19 cellular contexts compared by ENCODE assay signal in the genomic region with DNA sequence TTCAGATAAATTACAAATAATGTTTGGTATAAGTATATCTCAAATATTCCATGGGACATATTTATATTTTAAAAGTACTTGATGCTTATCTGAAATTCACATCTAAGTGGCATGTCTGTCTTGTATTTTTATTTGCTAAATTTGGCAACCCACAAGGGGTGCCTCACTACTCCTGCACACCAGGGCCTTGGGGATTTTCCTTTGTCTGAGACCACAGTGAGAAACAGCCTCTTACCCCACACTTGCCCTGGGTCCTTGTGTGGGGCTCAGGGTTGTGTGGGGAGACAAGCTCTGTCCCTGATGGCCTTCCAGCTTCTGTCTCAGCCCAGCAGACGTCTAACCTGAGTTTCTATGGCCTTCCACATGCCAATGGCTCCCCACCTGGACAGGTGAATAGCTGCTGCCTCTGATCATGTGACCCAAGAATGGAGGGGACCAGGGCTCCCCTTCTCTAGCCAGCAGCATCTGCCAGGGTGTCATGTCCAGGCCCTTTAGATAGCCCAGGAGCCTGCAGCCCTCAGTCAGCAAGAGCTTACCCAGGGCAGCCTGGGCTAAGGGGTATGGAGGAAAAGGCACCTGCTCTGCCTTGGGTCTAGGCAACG. TPM values are rescaled to one million over a fixed set of nuclear protein-coding genes. Genes with fewer than 3 reads are reported as not detected.
DNase-seq lines count a peak whose midpoint lies in the region; ATAC-seq, FAIRE-seq and TF ChIP-seq lines count a peak whose summit lies in the region.
"Had no signal": no experiment of that assay in that cellular context is flagged by ENCODE, and none has a peak within 500 bp of the region (broad histone marks: within the 10 kb centered on the region; RNA-seq: fewer than 3 reads in every experiment).

No MANE protein-coding gene starts in this region.

- H3K4me3 ChIP-seq in A549 (no peak overlapping the region), BLaER1 (no peak overlapping the region), mesenchymal stem cell (ENCODE audit: insufficient read depth in 1 of 2, low read depth in 1 of 2, low read length in 2 of 2) (no peak overlapping the region), prostate gland (no peak overlapping the region)
- H3K4me3 ChIP-seq: neural progenitor cell, SJSA1 had no signal

- intact Hi-C loops in prostate gland (cut with DNase I) = loop anchor here (5.0 kb wide), 2 partner anchors 50 to 675 kb away; a partner anchor contains a TSS

- no peak overlapping the region for H2BK5ac ChIP-seq in mesenchymal stem cell (ENCODE audit: low read depth, low read length, poor library complexity, severe bottlenecking)

- peak overlapping the region; percentile 93 to 98 for H3K27ac ChIP-seq in A549
- 0 out of 2 replicates have a peak overlapping the region, but pooled peaks have one; percentile 7 for H3K27ac ChIP-seq in BLaER1
- no peak overlapping the region for H3K27ac ChIP-seq in mesenchymal stem cell (ENCODE audit: low read length, poor library complexity, severe bottlenecking)
- H3K27ac ChIP-seq in prostate gland = no peak overlapping the region
- H3K27ac ChIP-seq: foreskin keratinocyte, neural progenitor cell, SJSA1 had no signal

- peaks cover 24% of the 10 kb centered on the region for H3K4me1 Mint-ChIP-seq in WTC11

- H2BK15ac ChIP-seq in mesenchymal stem cell (ENCODE audit: low read depth, poor library complexity, severe bottlenecking) = no peak overlapping the region

- H2AK5ac ChIP-seq in mesenchymal stem cell (ENCODE audit: low read length, severe bottlenecking) = peak overlapping the region; percentile 28

- H3K9ac ChIP-seq in BLaER1 = no peak overlapping the region; the same call in 1 of the 2 replicates
- no peak overlapping the region for H3K9ac ChIP-seq in mesenchymal stem cell (ENCODE audit: low read length)
- H3K9ac ChIP-seq: neural progenitor cell had no signal

- no peak for ATAC-seq in A549
- no peak for ATAC-seq in WTC11
- ATAC-seq in HG03378 (IDR thresholded peaks at IDR 0.05; ENCODE audit: unreplicated experiment) = no peak
- ATAC-seq: foreskin keratinocyte had no signal

- peak overlapping the region in 1 of 2 experiments; percentile 56 for H3K14ac ChIP-seq in mesenchymal stem cell (ENCODE audit: low read length in 2 of 2)

- TF ChIP-seq CTCF in A549 (IDR thresholded peaks at IDR 0.05) = no peak
- no peak for TF ChIP-seq CTCF in WTC11 (IDR thresholded peaks at IDR 0.05)
- no peak for TF ChIP-seq CTCF in prostate gland (IDR thresholded peaks at IDR 0.05)

- no peaks in the 10 kb centered on the region for H3K36me3 ChIP-seq in BLaER1
- H3K36me3 ChIP-seq in mesenchymal stem cell (ENCODE audit: control insufficient read depth in 1 of 2, insufficient read depth in 2 of 2, low read depth in 1 of 2, low read length in 2 of 2) = no peaks in the 10 kb centered on the region
- no peaks in the 10 kb centered on the region for H3K36me3 ChIP-seq in prostate gland
- H3K36me3 ChIP-seq: neural progenitor cell, SJSA1 had no signal

- no peak overlapping the region for H4K8ac ChIP-seq in mesenchymal stem cell (ENCODE audit: low read length)

- H3K9me3 ChIP-seq in A549 (no peaks in the 10 kb centered on the region), BLaER1 (no peaks in the 10 kb centered on the region), mesenchymal stem cell (ENCODE audit: control insufficient read depth, low read length) (no peaks in the 10 kb centered on the region), prostate gland (no peaks in the 10 kb centered on the region)
- H3K9me3 ChIP-seq: SJSA1 had no signal

- POLR2A ChIA-PET in A549 (lab: Yijun Ruan, JAX) (interaction anchor here (1.9 kb wide), 1 partner anchor 671 kb away, joined by 7 read pairs; a partner anchor contains a TSS), WTC11 (lab: Charles Lee) (interaction anchor here (0.6 kb wide), 1 partner anchor 361 kb away, joined by 7 read pairs; no protein-coding TSS in a partner anchor)

- H3K27me3 ChIP-seq in BLaER1 (peaks cover 4% of the 10 kb centered on the region; the same call in 1 of the 2 replicates), mesenchymal stem cell (ENCODE audit: control insufficient read depth in 1 of 2, insufficient read depth in 1 of 2, low read length in 2 of 2) (no peaks in the 10 kb centered on the region), prostate gland (replicated peaks; ENCODE audit: insufficient read depth) (no peaks in the 10 kb centered on the region)
- H3K27me3 ChIP-seq: foreskin keratinocyte, SJSA1 had no signal

- FAIRE-seq in A549 (lab: Jason Lieb, UNC) = no peak
- FAIRE-seq: bronchial epithelial cell, kidney had no signal

- TF ChIP-seq RAD21 in A549 (conservative IDR thresholded peaks at IDR 0.05 in 1 of 2, IDR thresholded peaks at IDR 0.05 in 1 of 2) = no peak

- in situ Hi-C loops in G401 (cut with HindIII; ENCODE audit: low sequenced_read_pairs) = no loop called here

- no peak for TF ChIP-seq EP300 in A549 (IDR thresholded peaks at IDR 0.05)

- H4K20me1 ChIP-seq in BLaER1 = no peaks in the 10 kb centered on the region

- H3K4me2 ChIP-seq in A549 = peak overlapping the region; percentile 56
- H3K4me2 ChIP-seq in BLaER1 = peak overlapping the region; percentile 72
- no peak overlapping the region for H3K4me2 ChIP-seq in mesenchymal stem cell (ENCODE audit: low read length, poor library complexity, severe bottlenecking)
- H3K4me2 ChIP-seq: neural progenitor cell had no signal

- H3K4me1 ChIP-seq in A549 = peaks cover 74% of the 10 kb centered on the region
- peaks cover 27% of the 10 kb centered on the region for H3K4me1 ChIP-seq in BLaER1
- H3K4me1 ChIP-seq in mesenchymal stem cell (ENCODE audit: control insufficient read depth, insufficient read depth, low read depth, low read length) = peaks cover 20% of the 10 kb centered on the region
- no peaks in the 10 kb centered on the region for H3K4me1 ChIP-seq in prostate gland (replicated peaks)

- no peak overlapping the region for H2AFZ ChIP-seq in mesenchymal stem cell (ENCODE audit: low read depth, low read length)
- H2AFZ ChIP-seq: neural progenitor cell had no signal

- no peak overlapping the region for H3K23ac ChIP-seq in mesenchymal stem cell (ENCODE audit: low read length in 2 of 2)

- H2BK12ac ChIP-seq in mesenchymal stem cell (ENCODE audit: low read length in 2 of 2) = peak overlapping the region in 1 of 2 experiments; percentile 12

- H3K4ac ChIP-seq in mesenchymal stem cell (ENCODE audit: low read depth in 1 of 2, low read length in 2 of 2) = peak overlapping the region in 1 of 2 experiments; percentile 71

- H3K27me3 Mint-ChIP-seq in WTC11 (ENCODE audit: low read depth) = peaks cover 2% of the 10 kb centered on the region

- DNase-seq in A549 (ENCODE audit: low read depth in 1 of 2, low spot score in 1 of 2) (no peak), WTC11 (ENCODE audit: low spot score) (no peak), mesenchymal stem cell (no peak), prostate gland (ENCODE audit: low spot score) (no peak), G401 (ENCODE audit: low spot score) (no peak)
- DNase-seq: AML-193; dermis blood vessel endothelial cell; foreskin keratinocyte; Karpas-422; kidney; NCI-H1092 treated with DMSO at 0.1 percent for 48 hours; NCI-H524 treated with DMSO at 0.1 percent for 48 hours; stimulated activated CD4-positive, alpha-beta T cell treated with anti-CD3 and anti-CD28 coated beads, Interleukin-4, amount 100 ng/mL, for 4 hours had no signal

- H3K18ac ChIP-seq in mesenchymal stem cell (ENCODE audit: low read depth in 1 of 2, low read length in 2 of 2) = no peak overlapping the region

- TF ChIP-seq POLR2A in A549 (IDR thresholded peaks at IDR 0.05; ENCODE audit: low read length) (no peak), prostate gland (IDR thresholded peaks at IDR 0.05) (no peak)

- H3K27ac Mint-ChIP-seq in WTC11 = no peak overlapping the region
- H3K27ac Mint-ChIP-seq: mesothelial cell of epicardium had no signal

- H3K36me3 Mint-ChIP-seq in WTC11 = no peaks in the 10 kb centered on the region
- H3K36me3 Mint-ChIP-seq: mesothelial cell of epicardium, neural progenitor cell had no signal

- no peaks in the 10 kb centered on the region for H3K9me3 Mint-ChIP-seq in WTC11
- H3K9me3 Mint-ChIP-seq: mesothelial cell of epicardium, neural progenitor cell had no signal

- no peaks in the 10 kb centered on the region for H3K79me1 ChIP-seq in mesenchymal stem cell (replicated peaks; ENCODE audit: low read length, poor library complexity, severe bottlenecking)

- no peak overlapping the region for H4K91ac ChIP-seq in mesenchymal stem cell (ENCODE audit: low read length)

- no peak overlapping the region for H3K4me3 Mint-ChIP-seq in WTC11
- H3K4me3 Mint-ChIP-seq: mesothelial cell of epicardium, neural progenitor cell had no signal

- 82% methylated on average over 2 of the region's 2 CpGs for WGBS in A549 (ENCODE audit: missing lambda C conversion rate)
- WGBS in mesenchymal stem cell = 84% methylated on average over 2 of the region's 2 CpGs
- WGBS in prostate gland = 82% methylated on average over 2 of the region's 2 CpGs

- H2BK120ac ChIP-seq in mesenchymal stem cell (ENCODE audit: low read depth, low read length) = no peak overlapping the region

- CTCF ChIA-PET in A549 (lab: Yijun Ruan, JAX) = interaction anchor here (1.1 to 14.1 kb wide), 18 partner anchors 9 to 674 kb away, joined by 3 to 167 read pairs (median 12); no protein-coding TSS in a partner anchor
- CTCF ChIA-PET in WTC11 (lab: Charles Lee) = interaction anchor here (1.7 to 4.5 kb wide), 6 partner anchors 10 to 51 kb away, joined by 6 to 72 read pairs (median 16); no protein-coding TSS in a partner anchor

RNA-seq across cellular contexts. Expression of a gene that starts 49.5 kb away (rescaled TPM):
- polyA plus RNA-seq in A549 (2011; rRNA removed) (171 and 287 TPM in 2 replicates), A549 (2017; fragmentation: RNase III; extraction: RNeasy Plus Mini Kit Qiagen cat#74134 plus additional on column Dnase treatment) (492 to 595 TPM (median 497 TPM) in 3 replicates)
- polyA plus RNA-seq in A549 (2012; cell fraction: cytosol; rRNA removed) = 89.0 and 108 TPM in 2 replicates
- polyA plus RNA-seq in A549 (2012; cell fraction: nucleus; rRNA removed) = 16.2 and 28.5 TPM in 2 replicates
- 11.8 and 17.2 TPM in 2 replicates for polyA minus RNA-seq in A549 (2011; rRNA and poly(A)+ RNA removed)
- total RNA-seq in WTC11 (2021) (52.5 to 60.6 TPM (median 58.3 TPM) in 3 replicates), prostate gland (100 to 1,000 TPM; 140 to 186 TPM)
- polyA plus RNA-seq in mesenchymal stem cell (2013, experiment 1 of 2) = 295 TPM
- polyA plus RNA-seq in mesenchymal stem cell (2013, experiment 2 of 2) = 307 TPM
- 68.1 and 139 TPM in 2 replicates for total RNA-seq in G401 (2014; rRNA removed; shearing (Covaris generic))

RNA-seq across cellular contexts. Expression of a gene that starts 58.3 kb away (rescaled TPM):
- polyA plus RNA-seq in A549 (2011; rRNA removed) = 21.1 and 33.0 TPM in 2 replicates
- polyA plus RNA-seq in A549 (2012; cell fraction: cytosol; rRNA removed) = 13.0 and 13.6 TPM in 2 replicates
- polyA plus RNA-seq in A549 (2012; cell fraction: nucleus; rRNA removed) = 18.0 and 18.2 TPM in 2 replicates
- 30.0 to 32.6 TPM (median 31.8 TPM) in 3 replicates for polyA plus RNA-seq in A549 (2017; fragmentation: RNase III; extraction: RNeasy Plus Mini Kit Qiagen cat#74134 plus additional on column Dnase treatment)
- polyA minus RNA-seq in A549 (2011; rRNA and poly(A)+ RNA removed) = 7.2 and 11.3 TPM in 2 replicates
- total RNA-seq in WTC11 (2021) = 17.8 to 20.1 TPM (median 19.3 TPM) in 3 replicates
- 21.1 TPM for polyA plus RNA-seq in mesenchymal stem cell (2013, experiment 1 of 2)
- 20.7 TPM for polyA plus RNA-seq in mesenchymal stem cell (2013, experiment 2 of 2)
- total RNA-seq in prostate gland = 10 to 100 TPM; 19.8 to 37.9 TPM
- 36.1 and 41.5 TPM in 2 replicates for total RNA-seq in G401 (2014; rRNA removed; shearing (Covaris generic))

RNA-seq across cellular contexts. Expression of a gene that starts 58.6 kb away (rescaled TPM):
- polyA plus RNA-seq in A549 (2011; rRNA removed) = 67.0 and 73.1 TPM in 2 replicates
- polyA plus RNA-seq in A549 (2012; cell fraction: cytosol; rRNA removed) = 34.5 and 40.3 TPM in 2 replicates
- 43.4 and 61.7 TPM in 2 replicates for polyA plus RNA-seq in A549 (2012; cell fraction: nucleus; rRNA removed)
- polyA plus RNA-seq in A549 (2017; fragmentation: RNase III; extraction: RNeasy Plus Mini Kit Qiagen cat#74134 plus additional on column Dnase treatment) = 34.5 to 41.2 TPM (median 39.5 TPM) in 3 replicates
- polyA minus RNA-seq in A549 (2011; rRNA and poly(A)+ RNA removed) = 51.2 and 51.3 TPM in 2 replicates
- total RNA-seq in WTC11 (2021) = 22.6 to 24.1 TPM (median 23.8 TPM) in 3 replicates
- polyA plus RNA-seq in mesenchymal stem cell (2013, experiment 1 of 2) = 25.1 TPM
- polyA plus RNA-seq in mesenchymal stem cell (2013, experiment 2 of 2) = 25.0 TPM
- total RNA-seq in prostate gland = 10 to 100 TPM; 18.6 to 34.2 TPM
- total RNA-seq in G401 (2014; rRNA removed; shearing (Covaris generic)) = 19.0 and 29.8 TPM in 2 replicates

Comparison
In these comparisons a context has a peak if more than half of its experiments do, and no peak if none do; other contexts are left out.
1. H3K27ac ChIP-seq: peak in A549 (2 of 2) and BLaER1 (single experiment); none in mesenchymal stem cell (single experiment) and prostate gland (0 of 2).